In the genomic region with DNA sequence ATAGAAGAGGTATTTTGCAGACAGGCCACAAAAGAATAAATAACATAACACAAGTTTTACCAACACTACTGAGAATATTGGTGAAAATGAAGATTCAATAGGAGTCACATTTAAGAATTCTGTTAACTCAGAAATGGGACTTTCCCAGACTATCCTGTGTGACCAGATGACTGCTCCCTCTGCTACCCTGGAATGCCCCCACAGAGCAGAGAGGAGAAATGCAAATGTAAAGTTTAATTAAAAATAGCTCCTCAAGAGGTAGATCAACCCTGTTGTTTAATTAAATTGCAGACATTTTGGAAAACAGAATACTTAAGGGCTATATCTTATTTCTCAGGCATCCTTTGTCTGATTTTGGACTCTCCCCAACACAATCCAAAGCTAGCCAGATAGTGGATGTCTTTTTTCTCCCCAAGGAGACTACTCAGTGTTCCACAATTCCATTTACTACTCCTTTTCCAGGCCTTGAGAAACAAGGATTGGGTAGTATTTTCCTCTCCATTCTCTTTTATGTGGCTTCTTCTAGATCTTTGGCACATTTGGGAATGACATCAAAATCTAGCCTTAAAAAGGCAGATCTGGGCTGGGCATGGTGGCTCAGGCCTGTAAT, we compare ENCODE assay signal across 17 cellular contexts.
"Had no signal": no experiment of that assay in that cellular context is flagged by ENCODE, and none has a peak within 500 bp of the region (broad histone marks: within the 10 kb centered on the region; RNA-seq: fewer than 3 reads in every experiment).

No MANE protein-coding gene starts in this region.

- H3K36me3 ChIP-seq: cardiac muscle cell, left ventricle myocardium inferior, neutrophil, pancreas, right atrium auricular region, spleen, tibial artery had no signal

- ATAC-seq: body of pancreas, pancreas, psoas muscle had no signal

- FAIRE-seq: pancreas had no signal

- H3K4me3 Mint-ChIP-seq: activated naive CD4-positive, alpha-beta T cell treated with anti-CD3 and anti-CD28 coated beads for 36 hours; activated T-cell treated with anti-CD3 and anti-CD28 coated beads, Interleukin-2, amount 50 U/mL, for 24 hours; nephron; stimulated activated naive CD8-positive, alpha-beta T cell treated with anti-CD3 and anti-CD28 coated beads, Interleukin-15, Interleukin-2, amounts not matched to agents 100 ng/mL and 50 ng/mL, for 24 hours had no signal

- H3K4me1 ChIP-seq: body of pancreas, pancreas, psoas muscle, right atrium auricular region, spleen had no signal

- H3K27ac Mint-ChIP-seq: activated naive CD4-positive, alpha-beta T cell treated with anti-CD3 and anti-CD28 coated beads for 36 hours; activated T-cell treated with anti-CD3 and anti-CD28 coated beads, Interleukin-2, amount 50 U/mL, for 24 hours; nephron; stimulated activated naive CD8-positive, alpha-beta T cell treated with anti-CD3 and anti-CD28 coated beads, Interleukin-15, Interleukin-2, amounts not matched to agents 100 ng/mL and 50 ng/mL, for 24 hours had no signal

- H3K4me3 ChIP-seq: body of pancreas, cardiac muscle cell, left ventricle myocardium inferior, pancreas, psoas muscle, right atrium auricular region, spleen, tibial artery had no signal

- H3K27me3 ChIP-seq: body of pancreas, cardiac muscle cell, neutrophil, pancreas, right atrium auricular region, spleen, tibial artery had no signal

- H3K27ac ChIP-seq: body of pancreas, cardiac muscle cell, left ventricle myocardium inferior, neutrophil, pancreas, psoas muscle, right atrium auricular region, spleen had no signal

- H3K27me3 Mint-ChIP-seq: activated T-cell treated with anti-CD3 and anti-CD28 coated beads, Interleukin-2, amount 50 U/mL, for 24 hours; stimulated activated naive CD8-positive, alpha-beta T cell treated with anti-CD3 and anti-CD28 coated beads, Interleukin-15, Interleukin-2, amounts not matched to agents 100 ng/mL and 50 ng/mL, for 24 hours had no signal

- H3K9me3 ChIP-seq: body of pancreas, neutrophil, pancreas, psoas muscle, right atrium auricular region, tibial artery had no signal

- DNase-seq: activated naive CD4-positive, alpha-beta T cell treated with anti-CD3 and anti-CD28 coated beads for 36 hours; activated T-cell treated with anti-CD3 and anti-CD28 coated beads, Interleukin-2, amount 50 U/mL, for 24 hours; body of pancreas; foreskin melanocyte; kidney glomerular epithelial cell; left ventricle myocardium inferior; pancreas; psoas muscle; spleen; stimulated activated CD4-positive, alpha-beta T cell treated with anti-CD3 and anti-CD28 coated beads, Interleukin-4, amount 100 ng/mL, for 1 hour; T-helper 9 cell; tibial artery had no signal

- H3K4me1 Mint-ChIP-seq: nephron had no signal
